Comparison of ENCODE assay signal across 28 cellular contexts in the genomic region with DNA sequence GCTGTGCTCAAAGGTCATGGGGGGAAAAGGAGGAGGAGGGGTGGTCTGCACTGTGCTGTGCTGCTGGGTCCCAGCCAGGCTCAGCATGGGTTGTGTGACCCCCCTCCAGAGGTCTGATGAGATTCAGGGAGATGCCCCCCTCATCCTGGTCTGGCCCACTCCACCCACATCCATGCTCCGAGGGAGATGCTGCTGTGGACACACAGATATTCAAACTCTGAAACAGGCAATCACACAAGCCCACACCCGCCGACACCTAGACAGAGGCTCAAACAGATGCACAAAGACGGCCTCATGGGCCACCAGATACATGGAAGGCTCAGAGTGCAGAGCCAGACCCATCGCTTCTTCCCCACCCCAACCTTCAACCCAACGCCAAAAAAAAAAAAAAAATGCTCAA. TPM values are rescaled to one million over a fixed set of nuclear protein-coding genes. Genes with fewer than 3 reads are reported as not detected.
DNase-seq lines count a peak whose midpoint lies in the region; ATAC-seq and TF ChIP-seq lines count a peak whose summit lies in the region.
"Had no signal": no experiment of that assay in that cellular context is flagged by ENCODE, and none has a peak within 500 bp of the region (broad histone marks: within the 10 kb centered on the region; RNA-seq: fewer than 3 reads in every experiment).

No MANE protein-coding gene starts in this region.

- no peaks in the 10 kb centered on the region for H3K9me3 Mint-ChIP-seq in endodermal cell
- H3K9me3 Mint-ChIP-seq in neural progenitor cell, result no peaks in the 10 kb centered on the region
- H3K9me3 Mint-ChIP-seq: CD4-positive, alpha-beta memory T cell; CD4-positive, CD25-positive, alpha-beta regulatory T cell; CD8-positive, alpha-beta memory T cell had no signal

- no peaks in the 10 kb centered on the region for H3K4me1 ChIP-seq in endodermal cell (ENCODE audit: control insufficient read depth, insufficient read depth, low read length)
- no peaks in the 10 kb centered on the region for H3K4me1 ChIP-seq in neural progenitor cell

- H3K36me3 Mint-ChIP-seq in endodermal cell (ENCODE audit: low read depth) (no peaks in the 10 kb centered on the region), neural progenitor cell (no peaks in the 10 kb centered on the region)
- H3K36me3 Mint-ChIP-seq: CD4-positive, alpha-beta memory T cell had no signal

- H3K4me1 Mint-ChIP-seq in endodermal cell (no peaks in the 10 kb centered on the region), neural progenitor cell (peaks cover 37% of the 10 kb centered on the region)
- H3K4me1 Mint-ChIP-seq: B cell; CD8-positive, alpha-beta memory T cell had no signal

- H3K27me3 Mint-ChIP-seq in endodermal cell (ENCODE audit: insufficient read depth) (peaks cover 54% of the 10 kb centered on the region), neural progenitor cell (ENCODE audit: insufficient read depth, low read depth) (peaks cover 24% of the 10 kb centered on the region)

- H3K27ac ChIP-seq in endodermal cell (ENCODE audit: low read depth, low read length), result peak overlapping the region; percentile 41
- H3K27ac ChIP-seq in neural cell (ENCODE audit: low read length), result no peak overlapping the region
- no peak overlapping the region for H3K27ac ChIP-seq in neural progenitor cell
- H3K27ac ChIP-seq: 22Rv1; A549; BLaER1 treated with 17β-estradiol and CSF1 and Interleukin-3, amounts not matched to agents 10 nM and 100 nM; C4-2B had no signal

- H3K9me2 ChIP-seq in neural cell (ENCODE audit: insufficient read depth, low read length), result no peaks in the 10 kb centered on the region

- peaks cover 39% of the 10 kb centered on the region for H3K27me3 ChIP-seq in endodermal cell (ENCODE audit: control insufficient read depth, insufficient read depth, low read length, poor library complexity, severe bottlenecking)
- no peaks in the 10 kb centered on the region for H3K27me3 ChIP-seq in neural cell (ENCODE audit: insufficient read depth, low read depth, low read length)
- H3K27me3 ChIP-seq in neural progenitor cell, result peaks cover 46% of the 10 kb centered on the region

- TF ChIP-seq CTCF in endodermal cell (conservative IDR thresholded peaks at IDR 0.05) (no peak), neural cell (IDR thresholded peaks at IDR 0.05; ENCODE audit: poor library complexity, severe bottlenecking) (no peak), neural progenitor cell (IDR thresholded peaks at IDR 0.05) (no peak)

- no peak for TF ChIP-seq RAD21 in neural cell (conservative IDR thresholded peaks at IDR 0.05)

- H3K4me3 Mint-ChIP-seq in endodermal cell (no peak overlapping the region), neural progenitor cell (peak overlapping the region; percentile 8)
- H3K4me3 Mint-ChIP-seq: B cell; CD4-positive, alpha-beta memory T cell; CD8-positive, alpha-beta memory T cell had no signal

- ATAC-seq in GM19467 (IDR thresholded peaks at IDR 0.05; ENCODE audit: unreplicated experiment), result no peak
- ATAC-seq: A549, GM12878 had no signal

- H3K4me3 ChIP-seq in endodermal cell (ENCODE audit: low read length), result no peak overlapping the region
- peak overlapping the region; percentile 18 for H3K4me3 ChIP-seq in neural cell (ENCODE audit: low read length)
- H3K4me3 ChIP-seq in neural progenitor cell, result no peak overlapping the region
- H3K4me3 ChIP-seq: A549; BLaER1 treated with 17β-estradiol and CSF1 and Interleukin-3, amounts not matched to agents 10 nM and 100 nM; GM12878 had no signal

- H3K36me3 ChIP-seq in endodermal cell (ENCODE audit: control insufficient read depth, insufficient read depth, low read length), result no peaks in the 10 kb centered on the region
- no peaks in the 10 kb centered on the region for H3K36me3 ChIP-seq in neural cell (ENCODE audit: insufficient read depth, low read length)
- H3K36me3 ChIP-seq in neural progenitor cell, result no peaks in the 10 kb centered on the region
- H3K36me3 ChIP-seq: BLaER1 treated with 17β-estradiol and CSF1 and Interleukin-3, amounts not matched to agents 10 nM and 100 nM had no signal

- H3K4me2 ChIP-seq in neural cell (ENCODE audit: low read length), result no peak overlapping the region
- H3K4me2 ChIP-seq in neural progenitor cell, result no peak overlapping the region
- H3K4me2 ChIP-seq: A549; BLaER1 treated with 17β-estradiol and CSF1 and Interleukin-3, amounts not matched to agents 10 nM and 100 nM had no signal

- no peak overlapping the region for H3K9ac ChIP-seq in endodermal cell (ENCODE audit: extremely low read depth, low read length, poor library complexity, severe bottlenecking)
- H3K9ac ChIP-seq in neural cell (ENCODE audit: low read length), result peak overlapping the region; percentile 36
- no peak overlapping the region for H3K9ac ChIP-seq in neural progenitor cell
- H3K9ac ChIP-seq: BLaER1 treated with 17β-estradiol and CSF1 and Interleukin-3, amounts not matched to agents 10 nM and 100 nM had no signal

- H2AFZ ChIP-seq in neural cell (ENCODE audit: low read depth, low read length), result no peak overlapping the region
- no peak overlapping the region for H2AFZ ChIP-seq in neural progenitor cell (replicated peaks)

- DNase-seq in NCI-H82 (lab: John Stamatoyannopoulos, UW) (peak; percentile 38), NCI-H82 treated with DMSO at 0.1 percent for 48 hours (lab: John Stamatoyannopoulos, UW; ENCODE audit: unreplicated experiment) (no peak), endodermal cell (no peak), neural progenitor cell (ENCODE audit: low spot score) (no peak), Kasumi-1 (lab: John Stamatoyannopoulos, UW) (no peak), NCI-H2107 (lab: John Stamatoyannopoulos, UW) (no peak)
- DNase-seq: AML-193; CD4-positive, alpha-beta memory T cell; CD4-positive, CD25-positive, alpha-beta regulatory T cell; CD8-positive, alpha-beta memory T cell; COR-L47; DMS 273 treated with DMSO at 0.1 percent for 48 hours; DMS153; DMS53; DMS79; DND-41; EL; GDM1 had no signal

- H3K79me2 ChIP-seq in neural cell (replicated peaks; ENCODE audit: insufficient read depth, low read length), result peaks cover 67% of the 10 kb centered on the region
- H3K79me2 ChIP-seq in neural progenitor cell (ENCODE audit: low read depth), result no peaks in the 10 kb centered on the region

- H3F3A ChIP-seq in neural cell (ENCODE audit: insufficient read depth, low read length, poor library complexity, severe bottlenecking), result no peaks in the 10 kb centered on the region
- peaks cover 1% of the 10 kb centered on the region for H3F3A ChIP-seq in neural progenitor cell (ENCODE audit: low read depth)

- TF ChIP-seq EP300 in neural cell (conservative IDR thresholded peaks at IDR 0.05; ENCODE audit: poor library complexity, severe bottlenecking), result no peak

- 91 to 100% methylated on average over 1 to 6 of the region's 6 CpGs for WGBS in endodermal cell (ENCODE audit: insufficient coverage in 1 of 2, insufficient read length in 1 of 2), 2 experiments

- H4K20me1 ChIP-seq in neural cell (ENCODE audit: insufficient read depth), result no peaks in the 10 kb centered on the region
- H4K20me1 ChIP-seq in neural progenitor cell (ENCODE audit: low read depth), result peaks cover 11% of the 10 kb centered on the region

- H3K9me3 ChIP-seq in endodermal cell (ENCODE audit: control insufficient read depth, low read length), result no peaks in the 10 kb centered on the region
- H3K9me3 ChIP-seq in neural cell (ENCODE audit: low read length), result no peaks in the 10 kb centered on the region
- H3K9me3 ChIP-seq in neural progenitor cell (ENCODE audit: low read depth), result no peaks in the 10 kb centered on the region
- H3K9me3 ChIP-seq: A549; BLaER1 treated with 17β-estradiol and CSF1 and Interleukin-3, amounts not matched to agents 10 nM and 100 nM had no signal

- H3K27ac Mint-ChIP-seq in endodermal cell, result no peak overlapping the region
- peak overlapping the region; percentile 42 for H3K27ac Mint-ChIP-seq in neural progenitor cell
- H3K27ac Mint-ChIP-seq: B cell; CD4-positive, CD25-positive, alpha-beta regulatory T cell had no signal

TF ChIP-seq in neural cell, 6 proteins besides CTCF, POLR2A, EP300 and RAD21:
- TF ChIP-seq EZH2 (IDR thresholded peaks at IDR 0.05; ENCODE audit: borderline replicate concordance, insufficient read depth, low read length, poor library complexity, severe bottlenecking) (no peak), POLR2AphosphoS5 (IDR thresholded peaks at IDR 0.05) (no peak)

RNA-seq across cellular contexts. Expression of gene POU2F2, which starts 37.8 kb away (rescaled TPM):
- 1 to 10 TPM; 1.8 to 2.6 TPM for total RNA-seq in endodermal cell
- polyA plus RNA-seq in endodermal cell (2013, experiment 1 of 2), result 9.7 TPM
- 7.1 TPM for polyA plus RNA-seq in endodermal cell (2013, experiment 2 of 2)
- polyA plus RNA-seq in neural cell, result 7.7 and 12.4 TPM in 2 replicates
- 10.7 and 18.9 TPM in 2 replicates for polyA minus RNA-seq in neural cell
- 0.31 and 0.69 TPM in 2 replicates for total RNA-seq in neural progenitor cell (ENCODE audit: low replicate concordance)
- total RNA-seq: A172, G401 had no signal

RNA-seq across cellular contexts. Expression of gene DEDD2, which starts 47.4 kb away (rescaled TPM):
- total RNA-seq in endodermal cell (10 to 100 TPM; 25.8 to 28.0 TPM), neural progenitor cell (ENCODE audit: low replicate concordance) (19.8 and 54.2 TPM in 2 replicates)
- polyA plus RNA-seq in endodermal cell (2013, experiment 1 of 2), result 20.5 TPM
- polyA plus RNA-seq in endodermal cell (2013, experiment 2 of 2), result 15.9 TPM
- polyA plus RNA-seq in neural cell, result 69.9 and 72.8 TPM in 2 replicates
- 45.7 and 51.6 TPM in 2 replicates for polyA minus RNA-seq in neural cell

RNA-seq across cellular contexts. Expression of gene ZNF526, which starts 50.1 kb away (rescaled TPM):
- total RNA-seq in endodermal cell (10 to 100 TPM; 15.7 to 16.0 TPM), neural progenitor cell (ENCODE audit: low replicate concordance) (6.5 and 13.0 TPM in 2 replicates)
- 9.6 TPM for polyA plus RNA-seq in endodermal cell (2013, experiment 1 of 2)
- 9.5 TPM for polyA plus RNA-seq in endodermal cell (2013, experiment 2 of 2)
- polyA plus RNA-seq in neural cell, result 2.1 TPM in 2 replicates
- polyA minus RNA-seq in neural cell, result 7.6 and 10.0 TPM in 2 replicates
